In the genomic region with DNA sequence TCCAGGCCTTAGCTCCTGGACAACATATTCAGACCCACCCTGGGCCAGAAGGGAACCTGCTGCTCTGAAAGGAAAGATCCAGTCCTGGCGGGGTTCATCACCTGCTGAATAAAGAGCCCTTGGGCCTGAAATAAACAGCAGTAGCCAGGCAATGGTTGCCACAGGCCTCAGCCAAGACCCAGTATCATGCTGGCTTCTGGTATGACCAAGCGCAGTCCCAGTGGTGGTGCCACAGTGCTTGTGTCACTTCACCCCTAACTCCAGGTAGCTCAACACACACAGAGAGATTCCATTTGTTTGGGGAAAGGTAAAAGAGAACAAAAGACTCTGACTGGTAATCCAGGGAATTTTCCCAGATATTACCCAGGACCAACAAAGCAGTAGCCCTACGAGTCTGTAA, we compare ENCODE assay signal across 2 cellular contexts.
TF ChIP-seq lines count a peak whose summit lies in the region.

No MANE protein-coding gene starts in this region.

TF ChIP-seq in A549, 52 proteins besides CTCF, POLR2A, EP300 and RAD21:
- TF ChIP-seq FOXS1 (CRISPR knock-in tag; IDR thresholded peaks at IDR 0.05), result no peak
- TF ChIP-seq ZNF302 (CRISPR knock-in tag; IDR thresholded peaks at IDR 0.05), result no peak
- TF ChIP-seq HDAC2 (IDR thresholded peaks at IDR 0.05), result no peak
- no peak for TF ChIP-seq KDM5A (IDR thresholded peaks at IDR 0.05)
- TF ChIP-seq, protein P1, sequence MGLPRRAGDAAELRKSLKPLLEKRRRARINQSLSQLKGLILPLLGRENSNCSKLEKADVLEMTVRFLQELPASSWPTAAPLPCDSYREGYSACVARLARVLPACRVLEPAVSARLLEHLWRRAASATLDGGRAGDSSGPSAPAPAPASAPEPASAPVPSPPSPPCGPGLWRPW (IDR thresholded peaks at IDR 0.05), result no peak
- no peak for TF ChIP-seq FOSL2 (IDR thresholded peaks at IDR 0.05)
- TF ChIP-seq FOSL2 (CRISPR knock-in tag; IDR thresholded peaks at IDR 0.05), result no peak
TF ChIP-seq in A549: peak in this region for 0.

TF ChIP-seq in IMR-90, 13 proteins besides CTCF, POLR2A, EP300 and RAD21:
- TF ChIP-seq BHLHE40 (IDR thresholded peaks at IDR 0.05; ENCODE audit: low read depth, low read length) (no peak), SMC3 (IDR thresholded peaks at IDR 0.05; ENCODE audit: low read depth, low read length) (no peak), RFX5 (IDR thresholded peaks at IDR 0.05; ENCODE audit: low read depth, low read length) (no peak), MAFK (IDR thresholded peaks at IDR 0.05; ENCODE audit: low read depth, low read length) (no peak), CEBPB (IDR thresholded peaks at IDR 0.05; ENCODE audit: low read depth, low read length) (no peak), NFE2L2 (IDR thresholded peaks at IDR 0.05; ENCODE audit: low read depth, low read length) (no peak), CHD1 (IDR thresholded peaks at IDR 0.05; ENCODE audit: low read depth, low read length) (no peak)
- TF ChIP-seq, protein P2, sequence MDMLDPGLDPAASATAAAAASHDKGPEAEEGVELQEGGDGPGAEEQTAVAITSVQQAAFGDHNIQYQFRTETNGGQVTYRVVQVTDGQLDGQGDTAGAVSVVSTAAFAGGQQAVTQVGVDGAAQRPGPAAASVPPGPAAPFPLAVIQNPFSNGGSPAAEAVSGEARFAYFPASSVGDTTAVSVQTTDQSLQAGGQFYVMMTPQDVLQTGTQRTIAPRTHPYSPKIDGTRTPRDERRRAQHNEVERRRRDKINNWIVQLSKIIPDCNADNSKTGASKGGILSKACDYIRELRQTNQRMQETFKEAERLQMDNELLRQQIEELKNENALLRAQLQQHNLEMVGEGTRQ (IDR thresholded peaks at IDR 0.05; ENCODE audit: low read depth, low read length), result no peak
TF ChIP-seq in IMR-90: peak in this region for 0.
